In the genomic region with DNA sequence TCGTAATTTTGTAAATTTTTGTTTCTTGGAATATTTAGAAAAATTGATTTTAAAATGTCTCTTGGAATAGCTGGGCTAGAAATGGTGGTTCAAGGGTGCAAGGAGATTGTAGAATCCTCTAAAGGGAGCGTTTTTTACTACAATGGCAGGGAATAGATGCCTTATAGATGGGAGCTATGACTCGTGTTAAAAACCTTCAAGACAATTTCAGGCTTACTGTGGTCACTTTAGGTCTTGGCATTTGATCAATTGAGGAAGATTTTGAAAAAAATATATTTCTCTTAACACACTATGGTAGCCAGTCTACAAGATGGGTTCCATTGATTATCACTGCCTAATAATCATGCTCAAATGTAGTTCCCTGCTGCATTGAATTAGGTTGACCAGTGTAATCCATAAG, we compare ENCODE assay signal across 1 cellular context.
TF ChIP-seq lines count a peak whose summit lies in the region.

No MANE protein-coding gene starts in this region.

TF ChIP-seq in GM23338, 12 proteins besides CTCF, POLR2A, EP300 and RAD21 (continued from another document):
- TF ChIP-seq, protein P1, sequence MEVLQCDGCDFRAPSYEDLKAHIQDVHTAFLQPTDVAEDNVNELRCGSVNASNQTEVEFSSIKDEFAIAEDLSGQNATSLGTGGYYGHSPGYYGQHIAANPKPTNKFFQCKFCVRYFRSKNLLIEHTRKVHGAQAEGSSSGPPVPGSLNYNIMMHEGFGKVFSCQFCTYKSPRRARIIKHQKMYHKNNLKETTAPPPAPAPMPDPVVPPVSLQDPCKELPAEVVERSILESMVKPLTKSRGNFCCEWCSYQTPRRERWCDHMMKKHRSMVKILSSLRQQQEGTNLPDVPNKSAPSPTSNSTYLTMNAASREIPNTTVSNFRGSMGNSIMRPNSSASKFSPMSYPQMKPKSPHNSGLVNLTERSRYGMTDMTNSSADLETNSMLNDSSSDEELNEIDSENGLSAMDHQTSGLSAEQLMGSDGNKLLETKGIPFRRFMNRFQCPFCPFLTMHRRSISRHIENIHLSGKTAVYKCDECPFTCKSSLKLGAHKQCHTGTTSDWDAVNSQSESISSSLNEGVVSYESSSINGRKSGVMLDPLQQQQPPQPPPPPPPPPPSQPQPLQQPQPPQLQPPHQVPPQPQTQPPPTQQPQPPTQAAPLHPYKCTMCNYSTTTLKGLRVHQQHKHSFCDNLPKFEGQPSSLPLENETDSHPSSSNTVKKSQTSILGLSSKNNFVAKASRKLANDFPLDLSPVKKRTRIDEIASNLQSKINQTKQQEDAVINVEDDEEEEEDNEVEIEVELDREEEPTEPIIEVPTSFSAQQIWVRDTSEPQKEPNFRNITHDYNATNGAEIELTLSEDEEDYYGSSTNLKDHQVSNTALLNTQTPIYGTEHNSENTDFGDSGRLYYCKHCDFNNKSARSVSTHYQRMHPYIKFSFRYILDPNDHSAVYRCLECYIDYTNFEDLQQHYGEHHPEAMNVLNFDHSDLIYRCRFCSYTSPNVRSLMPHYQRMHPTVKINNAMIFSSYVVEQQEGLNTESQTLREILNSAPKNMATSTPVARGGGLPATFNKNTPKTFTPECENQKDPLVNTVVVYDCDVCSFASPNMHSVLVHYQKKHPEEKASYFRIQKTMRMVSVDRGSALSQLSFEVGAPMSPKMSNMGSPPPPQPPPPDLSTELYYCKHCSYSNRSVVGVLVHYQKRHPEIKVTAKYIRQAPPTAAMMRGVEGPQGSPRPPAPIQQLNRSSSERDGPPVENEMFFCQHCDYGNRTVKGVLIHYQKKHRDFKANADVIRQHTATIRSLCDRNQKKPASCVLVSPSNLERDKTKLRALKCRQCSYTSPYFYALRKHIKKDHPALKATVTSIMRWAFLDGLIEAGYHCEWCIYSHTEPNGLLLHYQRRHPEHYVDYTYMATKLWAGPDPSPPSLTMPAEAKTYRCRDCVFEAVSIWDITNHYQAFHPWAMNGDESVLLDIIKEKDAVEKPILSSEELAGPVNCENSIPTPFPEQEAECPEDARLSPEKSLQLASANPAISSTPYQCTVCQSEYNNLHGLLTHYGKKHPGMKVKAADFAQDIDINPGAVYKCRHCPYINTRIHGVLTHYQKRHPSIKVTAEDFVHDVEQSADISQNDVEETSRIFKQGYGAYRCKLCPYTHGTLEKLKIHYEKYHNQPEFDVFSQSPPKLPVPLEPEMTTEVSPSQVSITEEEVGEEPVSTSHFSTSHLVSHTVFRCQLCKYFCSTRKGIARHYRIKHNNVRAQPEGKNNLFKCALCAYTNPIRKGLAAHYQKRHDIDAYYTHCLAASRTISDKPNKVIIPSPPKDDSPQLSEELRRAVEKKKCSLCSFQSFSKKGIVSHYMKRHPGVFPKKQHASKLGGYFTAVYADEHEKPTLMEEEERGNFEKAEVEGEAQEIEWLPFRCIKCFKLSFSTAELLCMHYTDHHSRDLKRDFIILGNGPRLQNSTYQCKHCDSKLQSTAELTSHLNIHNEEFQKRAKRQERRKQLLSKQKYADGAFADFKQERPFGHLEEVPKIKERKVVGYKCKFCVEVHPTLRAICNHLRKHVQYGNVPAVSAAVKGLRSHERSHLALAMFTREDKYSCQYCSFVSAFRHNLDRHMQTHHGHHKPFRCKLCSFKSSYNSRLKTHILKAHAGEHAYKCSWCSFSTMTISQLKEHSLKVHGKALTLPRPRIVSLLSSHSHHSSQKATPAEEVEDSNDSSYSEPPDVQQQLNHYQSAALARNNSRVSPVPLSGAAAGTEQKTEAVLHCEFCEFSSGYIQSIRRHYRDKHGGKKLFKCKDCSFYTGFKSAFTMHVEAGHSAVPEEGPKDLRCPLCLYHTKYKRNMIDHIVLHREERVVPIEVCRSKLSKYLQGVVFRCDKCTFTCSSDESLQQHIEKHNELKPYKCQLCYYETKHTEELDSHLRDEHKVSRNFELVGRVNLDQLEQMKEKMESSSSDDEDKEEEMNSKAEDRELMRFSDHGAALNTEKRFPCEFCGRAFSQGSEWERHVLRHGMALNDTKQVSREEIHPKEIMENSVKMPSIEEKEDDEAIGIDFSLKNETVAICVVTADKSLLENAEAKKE (CRISPR knock-in tag; IDR thresholded peaks at IDR 0.05), result no peak
- no peak for TF ChIP-seq EZH2phosphoT487 (IDR thresholded peaks at IDR 0.05; ENCODE audit: unreplicated experiment)
